In genomic region chr1:164611754-164612642, GRCh38 we compare ENCODE assay signal across 7 cellular contexts. TPM values are rescaled to one million over a fixed set of nuclear protein-coding genes. Genes with fewer than 3 reads are reported as not detected.
DNase-seq lines count a peak whose midpoint lies in the region; ATAC-seq and TF ChIP-seq lines count a peak whose summit lies in the region.

No MANE protein-coding gene starts in this region.

- no peaks in the 10 kb centered on the region for H3K9me3 ChIP-seq in upper lobe of right lung

- no peak overlapping the region for H3K27ac ChIP-seq in upper lobe of right lung

- H3K4me3 ChIP-seq in upper lobe of right lung: no peak overlapping the region

- no peaks in the 10 kb centered on the region for H3K9me3 Mint-ChIP-seq in WTC11

- intact Hi-C loops in upper lobe of right lung (cut with DNase I): no loop called here

- H3K27me3 Mint-ChIP-seq in WTC11 (ENCODE audit: low read depth): no peaks in the 10 kb centered on the region

- H3K4me1 Mint-ChIP-seq in WTC11: peaks cover 95% of the 10 kb centered on the region

- H3K36me3 ChIP-seq in upper lobe of right lung: no peaks in the 10 kb centered on the region

- TF ChIP-seq CTCF in WTC11 (IDR thresholded peaks at IDR 0.05) (no peak), upper lobe of right lung (IDR thresholded peaks at IDR 0.05) (no peak)

- peak; percentile 90 for DNase-seq in NCI-H1092 treated with DMSO at 0.1 percent for 48 hours (lab: John Stamatoyannopoulos, UW)
- DNase-seq in WTC11 (ENCODE audit: low spot score): no peak
- DNase-seq in iPS-NIHi11 (ENCODE audit: low spot score): peak; percentile 61
- no peak for DNase-seq in upper lobe of right lung
- no peak for DNase-seq in activated CD4-positive, alpha-beta T cell treated with anti-CD3 and anti-CD28 coated beads for 48 hours

- POLR2A ChIA-PET in WTC11 (lab: Charles Lee): interaction anchor here (1.0 to 1.2 kb wide), 2 partner anchors 10 to 53 kb away, joined by 3 to 4 read pairs; partner anchors contain the start of gene PBX1

- ATAC-seq in WTC11: peak; percentile 83
- peak; percentile 66 for ATAC-seq in upper lobe of right lung
- ATAC-seq in HG03521 (IDR thresholded peaks at IDR 0.05; ENCODE audit: unreplicated experiment): no peak
- ATAC-seq in HG02870 (IDR thresholded peaks at IDR 0.05; ENCODE audit: unreplicated experiment): no peak

- peak overlapping the region; percentile 22 for H3K4me3 Mint-ChIP-seq in WTC11

- H3K36me3 Mint-ChIP-seq in WTC11: no peaks in the 10 kb centered on the region

- CTCF ChIA-PET in WTC11 (lab: Charles Lee): interaction anchor here (1.2 to 2.1 kb wide), 4 partner anchors 10 to 62 kb away, joined by 4 to 6 read pairs (median 5); partner anchors contain the start of gene PBX1

- H3K27me3 ChIP-seq in upper lobe of right lung: no peaks in the 10 kb centered on the region

- peaks cover 8% of the 10 kb centered on the region for H3K4me1 ChIP-seq in upper lobe of right lung

- H3K27ac Mint-ChIP-seq in WTC11: peak overlapping the region; percentile 17; the same call in 1 of the 2 replicates

TF ChIP-seq in WTC11, 78 proteins besides CTCF, POLR2A, EP300 and RAD21:
- TF ChIP-seq ESRRA (CRISPR knock-in tag; IDR thresholded peaks at IDR 0.05; ENCODE audit: borderline replicate concordance) (no peak), GABPB1 (CRISPR knock-in tag; IDR thresholded peaks at IDR 0.05) (peak; percentile 90), AFF4 (CRISPR knock-in tag; IDR thresholded peaks at IDR 0.05; ENCODE audit: borderline replicate concordance) (no peak)

RNA-seq across cellular contexts. Expression of gene PBX1, which starts 53.0 kb away (rescaled TPM):
- total RNA-seq in WTC11 (2021) (97.7 to 102 TPM (median 102 TPM) in 3 replicates), upper lobe of right lung (56.7 TPM)

Comparison
In these comparisons a context has a peak if more than half of its experiments do, and no peak if none do; other contexts are left out.
1. DNase-seq: peak in NCI-H1092 treated with DMSO at 0.1 percent for 48 hours (single experiment) and iPS-NIHi11 (single experiment); none in WTC11 (single experiment), upper lobe of right lung (single experiment) and activated CD4-positive, alpha-beta T cell treated with anti-CD3 and anti-CD28 coated beads for 48 hours (single experiment).
2. ATAC-seq: peak in WTC11 (single experiment) and upper lobe of right lung (single experiment); none in HG03521 (single experiment) and HG02870 (single experiment).